Comparison of ENCODE assay signal across 17 cellular contexts in the genomic region with DNA sequence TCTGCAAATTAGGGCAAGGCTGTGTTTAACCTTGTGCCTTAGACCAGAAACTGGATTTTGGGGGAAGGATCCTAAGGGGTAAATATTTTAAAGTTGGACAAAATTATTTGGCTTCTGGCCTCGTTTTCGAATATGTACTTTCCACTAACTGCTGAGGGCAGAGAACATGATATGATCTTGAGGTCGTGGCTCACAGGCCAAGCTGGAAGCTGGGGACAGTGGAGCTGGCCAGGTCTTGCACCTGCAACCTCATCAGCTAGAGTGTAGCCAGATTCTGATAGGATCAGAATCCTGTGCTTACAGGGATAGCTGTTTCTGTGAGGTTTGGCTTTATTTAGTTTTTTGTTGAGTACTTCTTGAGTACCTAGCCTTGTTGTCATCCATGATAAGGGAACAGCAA.
"Had no signal": no experiment of that assay in that cellular context is flagged by ENCODE, and none has a peak within 500 bp of the region (broad histone marks: within the 10 kb centered on the region; RNA-seq: fewer than 3 reads in every experiment).

No MANE protein-coding gene starts in this region.

- H3K27me3 ChIP-seq: colonic mucosa, dorsolateral prefrontal cortex, heart right ventricle, tibial artery had no signal

- H3K27ac ChIP-seq: colonic mucosa, heart right ventricle, tibial artery had no signal

- H3K4me1 ChIP-seq: colonic mucosa had no signal

- H3K27me3 Mint-ChIP-seq: activated naive CD8-positive, alpha-beta T cell treated with anti-CD3 and anti-CD28 coated beads, Interleukin-2, amount 10 ng/mL, durations not matched to agents 7 days and 5 days; activated T-cell treated with anti-CD3 and anti-CD28 coated beads, Interleukin-2, amount 50 U/mL, for 24 hours; activated T-helper 17 cell treated with anti-CD3 and anti-CD28 coated beads, Interleukin-2, amount 50 U/mL, for 72 hours; naive thymus-derived CD8-positive, alpha-beta T cell; stimulated activated naive CD8-positive, alpha-beta T cell treated with anti-CD3 and anti-CD28 coated beads, Interleukin-15, amount 100 ng/mL, for 72 hours; T-cell had no signal

- H3K4me3 ChIP-seq: colonic mucosa, heart right ventricle, tibial artery had no signal

- H3K9me3 Mint-ChIP-seq: activated naive CD8-positive, alpha-beta T cell treated with anti-CD3 and anti-CD28 coated beads, Interleukin-2, amount 10 ng/mL, durations not matched to agents 7 days and 5 days; activated T-cell treated with anti-CD3 and anti-CD28 coated beads, Interleukin-2, amount 50 U/mL, for 24 hours; activated T-helper 17 cell treated with anti-CD3 and anti-CD28 coated beads, Interleukin-2, amount 50 U/mL, for 72 hours; naive thymus-derived CD8-positive, alpha-beta T cell; stimulated activated effector memory CD8-positive, alpha-beta T cell treated with anti-CD3 and anti-CD28 coated beads, Interleukin-12 subunit alpha, Interleukin-12 subunit beta, amount 100 ng/mL, for 72 hours; stimulated activated naive CD8-positive, alpha-beta T cell treated with anti-CD3 and anti-CD28 coated beads, Interleukin-15, amount 100 ng/mL, for 72 hours; T-cell had no signal

- H3K9me3 ChIP-seq: colonic mucosa, heart right ventricle, tibial artery had no signal

- H3K27ac Mint-ChIP-seq: activated naive CD8-positive, alpha-beta T cell treated with anti-CD3 and anti-CD28 coated beads, Interleukin-2, amount 10 ng/mL, durations not matched to agents 7 days and 5 days; activated T-cell treated with anti-CD3 and anti-CD28 coated beads, Interleukin-2, amount 50 U/mL, for 24 hours; activated T-helper 17 cell treated with anti-CD3 and anti-CD28 coated beads, Interleukin-2, amount 50 U/mL, for 72 hours; stimulated activated effector memory CD8-positive, alpha-beta T cell treated with anti-CD3 and anti-CD28 coated beads, Interleukin-12 subunit alpha, Interleukin-12 subunit beta, amount 100 ng/mL, for 72 hours; stimulated activated naive CD8-positive, alpha-beta T cell treated with anti-CD3 and anti-CD28 coated beads, Interleukin-15, amount 100 ng/mL, for 72 hours; T-cell had no signal

- H3K36me3 ChIP-seq: colonic mucosa had no signal

- FAIRE-seq: bronchial epithelial cell, keratinocyte had no signal

- ATAC-seq: activated T-helper 17 cell treated with anti-CD3 and anti-CD28 coated beads, Interleukin-2, amount 50 U/mL, for 72 hours; heart right ventricle; naive thymus-derived CD8-positive, alpha-beta T cell; right cardiac atrium; stimulated activated effector memory CD8-positive, alpha-beta T cell treated with anti-CD3 and anti-CD28 coated beads, Interleukin-12 subunit alpha, Interleukin-12 subunit beta, amount 100 ng/mL, for 72 hours; stimulated activated naive CD8-positive, alpha-beta T cell treated with anti-CD3 and anti-CD28 coated beads, Interleukin-15, amount 100 ng/mL, for 72 hours; T-cell had no signal

- H3K4me3 Mint-ChIP-seq: activated naive CD8-positive, alpha-beta T cell treated with anti-CD3 and anti-CD28 coated beads, Interleukin-2, amount 10 ng/mL, durations not matched to agents 7 days and 5 days; activated T-cell treated with anti-CD3 and anti-CD28 coated beads, Interleukin-2, amount 50 U/mL, for 24 hours; activated T-helper 17 cell treated with anti-CD3 and anti-CD28 coated beads, Interleukin-2, amount 50 U/mL, for 72 hours; naive thymus-derived CD8-positive, alpha-beta T cell; stimulated activated effector memory CD8-positive, alpha-beta T cell treated with anti-CD3 and anti-CD28 coated beads, Interleukin-12 subunit alpha, Interleukin-12 subunit beta, amount 100 ng/mL, for 72 hours; stimulated activated naive CD8-positive, alpha-beta T cell treated with anti-CD3 and anti-CD28 coated beads, Interleukin-15, amount 100 ng/mL, for 72 hours; T-cell had no signal

- DNase-seq: activated naive CD8-positive, alpha-beta T cell treated with anti-CD3 and anti-CD28 coated beads, Interleukin-2, amount 10 ng/mL, durations not matched to agents 7 days and 5 days; activated T-cell treated with anti-CD3 and anti-CD28 coated beads, Interleukin-2, amount 50 U/mL, for 24 hours; amygdala; colonic mucosa; dorsolateral prefrontal cortex; heart right ventricle; naive thymus-derived CD8-positive, alpha-beta T cell; right cardiac atrium; small intestine; stimulated activated CD4-positive, alpha-beta T cell treated with anti-CD3 and anti-CD28 coated beads, Interleukin-2, amount 100 ng/mL, for 24 hours; stimulated activated naive CD8-positive, alpha-beta T cell treated with anti-CD3 and anti-CD28 coated beads, Interleukin-15, amount 100 ng/mL, for 72 hours; T-cell; tibial artery had no signal
